In genomic region chr11:107857550-107858216, GRCh38 we compare ENCODE assay signal across 8 cellular contexts. TPM values are rescaled to one million over a fixed set of nuclear protein-coding genes. Genes with fewer than 3 reads are reported as not detected.
DNase-seq lines count a peak whose midpoint lies in the region; ATAC-seq lines count a peak whose summit lies in the region.

No MANE protein-coding gene starts in this region.

- no peaks in the 10 kb centered on the region for H3K9me3 Mint-ChIP-seq in activated T-cell treated with anti-CD3 and anti-CD28 coated beads, Interleukin-2, amount 50 U/mL, for 72 hours

- peaks cover 4 to 6% of the 10 kb centered on the region in 2 donors for H3K36me3 Mint-ChIP-seq in activated T-cell treated with anti-CD3 and anti-CD28 coated beads, Interleukin-2, amount 50 U/mL, for 72 hours (ENCODE audit: insufficient read depth in 2 of 2)

- DNase-seq in DMS53 (lab: John Stamatoyannopoulos, UW) (peak; percentile 62), SIG-M5 treated with dmso at 0.1 percent for 504 hours (lab: John Stamatoyannopoulos, UW; ENCODE audit: unreplicated experiment) (no peak)
- DNase-seq in activated T-cell treated with anti-CD3 and anti-CD28 coated beads, Interleukin-2, amount 50 U/mL, for 72 hours, result no peak
- DNase-seq in stimulated activated naive CD8-positive, alpha-beta T cell treated with anti-CD3 and anti-CD28 coated beads, Interleukin-15, Interleukin-2, amounts not matched to agents 100 U/mL and 50 U/mL, for 24 hours, result peak; percentile 38

- ATAC-seq in HG03378 (IDR thresholded peaks at IDR 0.05; ENCODE audit: unreplicated experiment), result peak; percentile 0
- no peak for ATAC-seq in activated T-cell treated with anti-CD3 and anti-CD28 coated beads, Interleukin-2, amount 50 U/mL, for 72 hours (replicated peaks in 1 of 2)
- peak; percentile 3 for ATAC-seq in stimulated activated naive CD8-positive, alpha-beta T cell treated with anti-CD3 and anti-CD28 coated beads, Interleukin-15, Interleukin-2, amounts not matched to agents 100 U/mL and 50 U/mL, for 24 hours
- ATAC-seq in GM21723 (IDR thresholded peaks at IDR 0.05; ENCODE audit: unreplicated experiment), result no peak
- ATAC-seq in GM18520 (IDR thresholded peaks at IDR 0.05; ENCODE audit: unreplicated experiment), result no peak

- peaks cover 26% of the 10 kb centered on the region for H3K4me1 Mint-ChIP-seq in activated T-cell treated with anti-CD3 and anti-CD28 coated beads, Interleukin-2, amount 50 U/mL, for 72 hours (ENCODE audit: low read depth)

- H3K4me3 Mint-ChIP-seq in activated T-cell treated with anti-CD3 and anti-CD28 coated beads, Interleukin-2, amount 50 U/mL, for 72 hours, result peak overlapping the region; percentile 93 to 96

- peak overlapping the region; percentile 86 for H3K4me3 ChIP-seq in iPS-11a (ENCODE audit: low read depth, low read length)

- peak overlapping the region; percentile 90 for H3K27ac Mint-ChIP-seq in activated T-cell treated with anti-CD3 and anti-CD28 coated beads, Interleukin-2, amount 50 U/mL, for 72 hours

- peaks cover 5% of the 10 kb centered on the region for H3K27me3 Mint-ChIP-seq in activated T-cell treated with anti-CD3 and anti-CD28 coated beads, Interleukin-2, amount 50 U/mL, for 72 hours (ENCODE audit: low read depth)

RNA-seq across cellular contexts. Expression of gene SLC35F2, which starts 0.9 kb away (rescaled TPM):
- total RNA-seq in activated T-cell treated with anti-CD3 and anti-CD28 coated beads, Interleukin-2, amount 50 U/mL, for 72 hours, result 10 to 100 TPM; 22.4 to 29.4 TPM

Comparison
In these comparisons a context has a peak if more than half of its experiments do, and no peak if none do; other contexts are left out.
1. DNase-seq: peak in DMS53 (single experiment) and stimulated activated naive CD8-positive, alpha-beta T cell treated with anti-CD3 and anti-CD28 coated beads, Interleukin-15, Interleukin-2, amounts not matched to agents 100 U/mL and 50 U/mL, for 24 hours (single experiment); none in activated T-cell treated with anti-CD3 and anti-CD28 coated beads, Interleukin-2, amount 50 U/mL, for 72 hours (0 of 2) and SIG-M5 treated with dmso at 0.1 percent for 504 hours (single experiment).
2. ATAC-seq: peak in HG03378 (single experiment) and stimulated activated naive CD8-positive, alpha-beta T cell treated with anti-CD3 and anti-CD28 coated beads, Interleukin-15, Interleukin-2, amounts not matched to agents 100 U/mL and 50 U/mL, for 24 hours (single experiment); none in activated T-cell treated with anti-CD3 and anti-CD28 coated beads, Interleukin-2, amount 50 U/mL, for 72 hours (0 of 2), GM21723 (single experiment) and GM18520 (single experiment).